In the genomic region with DNA sequence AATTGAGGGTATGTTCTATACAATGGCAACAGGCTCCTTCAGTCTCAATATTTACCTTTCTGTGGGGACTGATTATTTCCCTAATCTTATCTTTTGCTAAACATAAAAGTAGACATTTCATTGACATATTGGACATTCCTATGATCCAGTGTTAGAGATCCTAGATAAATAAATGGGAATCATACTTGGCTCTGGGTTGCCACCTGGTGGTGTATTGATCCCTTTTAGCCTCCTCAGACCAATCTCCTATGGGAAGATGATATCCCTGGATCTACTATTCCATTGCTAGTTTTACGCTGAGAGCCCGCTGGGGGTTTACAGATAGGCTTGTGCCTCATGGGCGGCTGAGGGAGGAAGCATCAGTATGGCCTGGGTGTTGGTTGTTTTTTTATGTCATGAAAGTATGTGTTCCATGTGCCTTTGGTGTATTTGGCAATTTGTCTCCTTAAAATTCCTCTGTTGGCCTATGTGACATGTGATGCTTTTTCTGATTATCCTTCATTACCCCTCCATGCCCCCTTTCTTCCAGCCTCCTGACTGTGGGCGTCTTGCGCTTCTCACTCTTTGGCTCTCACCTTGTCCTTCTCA, we compare ENCODE assay signal across 8 cellular contexts. TPM values are rescaled to one million over a fixed set of nuclear protein-coding genes. Genes with fewer than 3 reads are reported as not detected.
DNase-seq lines count a peak whose midpoint lies in the region; ATAC-seq and TF ChIP-seq lines count a peak whose summit lies in the region.

No MANE protein-coding gene starts in this region.

- peaks cover 45% of the 10 kb centered on the region for H3K27me3 Mint-ChIP-seq in activated CD4-positive, alpha-beta memory T cell treated with anti-CD3 and anti-CD28 coated beads, Interleukin-2, amount 10 ng/mL, durations not matched to agents 7 days and 5 days

- H3K4me3 ChIP-seq in GM12865 (ENCODE audit: low read depth, low read length): no peak overlapping the region

- no peaks in the 10 kb centered on the region for H3K36me3 Mint-ChIP-seq in activated CD4-positive, alpha-beta memory T cell treated with anti-CD3 and anti-CD28 coated beads, Interleukin-2, amount 10 ng/mL, durations not matched to agents 7 days and 5 days (ENCODE audit: low read depth)

- ATAC-seq in GM18519 (IDR thresholded peaks at IDR 0.05; ENCODE audit: low FRiP score, unreplicated experiment): no peak

- POLR2A ChIA-PET in activated CD4-positive, alpha-beta memory T cell treated with anti-CD3 and anti-CD28 coated beads, Interleukin-2, amount 10 ng/mL, durations not matched to agents 7 days and 5 days (lab: Charles Lee): interaction anchor here (1.7 kb wide), 1 partner anchor 19 kb away, joined by 6 read pairs; a partner anchor contains a TSS

- CTCF ChIA-PET in activated CD4-positive, alpha-beta memory T cell treated with anti-CD3 and anti-CD28 coated beads, Interleukin-2, amount 10 ng/mL, durations not matched to agents 7 days and 5 days (lab: Charles Lee): no interaction called here

- no peak overlapping the region for H3K27ac Mint-ChIP-seq in activated CD4-positive, alpha-beta memory T cell treated with anti-CD3 and anti-CD28 coated beads, Interleukin-2, amount 10 ng/mL, durations not matched to agents 7 days and 5 days

- H3K4me3 Mint-ChIP-seq in activated CD4-positive, alpha-beta memory T cell treated with anti-CD3 and anti-CD28 coated beads, Interleukin-2, amount 10 ng/mL, durations not matched to agents 7 days and 5 days: no peak overlapping the region

- peak; percentile 3 for TF ChIP-seq CTCF in GM12865 (IDR thresholded peaks at IDR 0.05; ENCODE audit: insufficient read depth, low read depth, low read length, missing control alignments)

- no peaks in the 10 kb centered on the region for H3K9me3 Mint-ChIP-seq in activated CD4-positive, alpha-beta memory T cell treated with anti-CD3 and anti-CD28 coated beads, Interleukin-2, amount 10 ng/mL, durations not matched to agents 7 days and 5 days

- H3K4me1 Mint-ChIP-seq in activated CD4-positive, alpha-beta memory T cell treated with anti-CD3 and anti-CD28 coated beads, Interleukin-2, amount 10 ng/mL, durations not matched to agents 7 days and 5 days: peaks cover 7% of the 10 kb centered on the region

- DNase-seq in GM12865 (ENCODE audit: low read depth) (no peak), NCI-H774 (lab: John Stamatoyannopoulos, UW) (peak; percentile 2), fibroblast of gingiva (ENCODE audit: low read depth) (peak; percentile 44), pons (ENCODE audit: low spot score) (peak; percentile 61), NK-92 (lab: John Stamatoyannopoulos, UW; ENCODE audit: unreplicated experiment) (no peak), ureter (ENCODE audit: low spot score) (no peak)
- no peak for DNase-seq in activated CD4-positive, alpha-beta memory T cell treated with anti-CD3 and anti-CD28 coated beads, Interleukin-2, amount 10 ng/mL, durations not matched to agents 7 days and 5 days

RNA-seq across cellular contexts. Expression of a gene that starts 18.8 kb away (rescaled TPM):
- 100 to 1,000 TPM; 209 to 213 TPM for total RNA-seq in activated CD4-positive, alpha-beta memory T cell treated with anti-CD3 and anti-CD28 coated beads, Interleukin-2, amount 10 ng/mL, durations not matched to agents 7 days and 5 days
- total RNA-seq in ureter: 36.9 TPM

Comparison
In these comparisons a context has a peak if more than half of its experiments do, and no peak if none do; other contexts are left out.
1. DNase-seq: peak in NCI-H774 (single experiment), fibroblast of gingiva (single experiment) and pons (single experiment); none in GM12865 (single experiment), NK-92 (single experiment), activated CD4-positive, alpha-beta memory T cell treated with anti-CD3 and anti-CD28 coated beads, Interleukin-2, amount 10 ng/mL, durations not matched to agents 7 days and 5 days (single experiment) and ureter (single experiment).